Comparison of ENCODE assay signal across 8 cellular contexts in genomic region chr6:26659360-26660095, GRCh38. TPM values are rescaled to one million over a fixed set of nuclear protein-coding genes. Genes with fewer than 3 reads are reported as not detected.
DNase-seq lines count a peak whose midpoint lies in the region; ATAC-seq and TF ChIP-seq lines count a peak whose summit lies in the region.
"Not testable (repeated sequence)": the region's sequence is repeated elsewhere in the genome, so short reads cannot be mapped to it uniquely, and the experiment has no call there.

TSS of gene ZNF322 (minus strand) at chr6:26659746. CDS start at chr6:26638553, 21,193 bp downstream.

- H3K9me3 Mint-ChIP-seq in activated naive CD4-positive, alpha-beta T cell treated with anti-CD3 and anti-CD28 coated beads, Interleukin-2, amount 50 U/mL, for 72 hours = not testable (repeated sequence)

- intact Hi-C loops in testis (cut with DNase I; ENCODE audit: low total_unique reads) = not testable (repeated sequence)

- peaks cover 20% of the 10 kb centered on the region for H3K4me1 ChIP-seq in testis

- H3K27ac Mint-ChIP-seq in activated naive CD4-positive, alpha-beta T cell treated with anti-CD3 and anti-CD28 coated beads, Interleukin-2, amount 50 U/mL, for 72 hours = peak within 1 kb of the TSS; percentile 80 to 85

- H3K27ac ChIP-seq in testis = peak within 1 kb of the TSS; percentile 86 to 91

- H3K4me3 ChIP-seq in GM06990 (replicated peaks; ENCODE audit: low read depth, low read length) = peak within 1 kb of the TSS; percentile 92
- H3K4me3 ChIP-seq in testis = peak within 1 kb of the TSS; percentile 55 to 80

- H3K27me3 ChIP-seq in GM06990 (replicated peaks; ENCODE audit: control insufficient read depth, insufficient read depth, low read length); testis: not testable (repeated sequence)

- ATAC-seq in HG02588 (IDR thresholded peaks at IDR 0.05; ENCODE audit: unreplicated experiment) = peak; percentile 99
- peak; percentile 99 to 100 for ATAC-seq in activated naive CD4-positive, alpha-beta T cell treated with anti-CD3 and anti-CD28 coated beads, Interleukin-2, amount 50 U/mL, for 72 hours
- peak; percentile 100 for ATAC-seq in omental fat pad (ENCODE audit: low FRiP score)

- H3K9me3 ChIP-seq in testis = not testable (repeated sequence)

- not testable (repeated sequence) for TF ChIP-seq CTCF in GM06990 (IDR thresholded peaks at IDR 0.05; ENCODE audit: insufficient read depth, low read length, poor library complexity, severe bottlenecking); omental fat pad (IDR thresholded peaks at IDR 0.05)
- peak in 1 of 3 experiments; percentile 38 for TF ChIP-seq CTCF in testis (IDR thresholded peaks at IDR 0.05)

- peak; percentile 90 for DNase-seq in GM06990 (ENCODE audit: extremely low read depth, insufficient read length)
- DNase-seq in NCI-H1092 (lab: John Stamatoyannopoulos, UW) = peak; percentile 85
- peak; percentile 84 for DNase-seq in SKM-1 (lab: John Stamatoyannopoulos, UW; ENCODE audit: unreplicated experiment)
- DNase-seq in activated naive CD4-positive, alpha-beta T cell treated with anti-CD3 and anti-CD28 coated beads, Interleukin-2, amount 50 U/mL, for 72 hours (ENCODE audit: low spot score in 2 of 2) = peak; percentile 92
- peak; percentile 88 for DNase-seq in glomerular visceral epithelial cell (ENCODE audit: extremely low spot score)
- DNase-seq in omental fat pad (ENCODE audit: low spot score) = peak; percentile 79
- peak; percentile 97 for DNase-seq in testis

- H3K36me3 Mint-ChIP-seq in activated naive CD4-positive, alpha-beta T cell treated with anti-CD3 and anti-CD28 coated beads, Interleukin-2, amount 50 U/mL, for 72 hours = peaks cover 0 to 18% of the 10 kb centered on the region in 2 donors

- WGBS in testis, 2 donors = 0% methylated on average over 12 to 31 of the region's 50 CpGs

- TF ChIP-seq POLR2A in testis (IDR thresholded peaks at IDR 0.05) = peak; percentile 65

- not testable (repeated sequence) for H3K36me3 ChIP-seq in GM06990 (ENCODE audit: control insufficient read depth, insufficient read depth, low read length); testis (ENCODE audit: low read depth, missing control alignments)

RNA-seq across cellular contexts. Expression of gene ZNF322, which starts in this region (rescaled TPM):
- total RNA-seq in activated naive CD4-positive, alpha-beta T cell treated with anti-CD3 and anti-CD28 coated beads, Interleukin-2, amount 50 U/mL, for 72 hours = 10 to 100 TPM; 10.2 to 13.8 TPM
- total RNA-seq in omental fat pad = 10 to 100 TPM in 2 of 4 donors, 1 to 10 TPM in 2; 8.5 to 20.8 (median 11.5) TPM
- total RNA-seq in testis = 10 to 100 TPM; 28.9 to 36.5 TPM
- 16.3 TPM for polyA plus RNA-seq in testis (ENCODE audit: insufficient read depth, low read depth, low replicate concordance)

Comparison
In these comparisons a context has a peak if more than half of its experiments do, and no peak if none do; other contexts are left out.
1. Peak in every context shown above with its lines: DNase-seq, ATAC-seq, H3K4me3 ChIP-seq and H3K27ac ChIP-seq.